27 cellular contexts compared by ENCODE assay signal in the genomic region with DNA sequence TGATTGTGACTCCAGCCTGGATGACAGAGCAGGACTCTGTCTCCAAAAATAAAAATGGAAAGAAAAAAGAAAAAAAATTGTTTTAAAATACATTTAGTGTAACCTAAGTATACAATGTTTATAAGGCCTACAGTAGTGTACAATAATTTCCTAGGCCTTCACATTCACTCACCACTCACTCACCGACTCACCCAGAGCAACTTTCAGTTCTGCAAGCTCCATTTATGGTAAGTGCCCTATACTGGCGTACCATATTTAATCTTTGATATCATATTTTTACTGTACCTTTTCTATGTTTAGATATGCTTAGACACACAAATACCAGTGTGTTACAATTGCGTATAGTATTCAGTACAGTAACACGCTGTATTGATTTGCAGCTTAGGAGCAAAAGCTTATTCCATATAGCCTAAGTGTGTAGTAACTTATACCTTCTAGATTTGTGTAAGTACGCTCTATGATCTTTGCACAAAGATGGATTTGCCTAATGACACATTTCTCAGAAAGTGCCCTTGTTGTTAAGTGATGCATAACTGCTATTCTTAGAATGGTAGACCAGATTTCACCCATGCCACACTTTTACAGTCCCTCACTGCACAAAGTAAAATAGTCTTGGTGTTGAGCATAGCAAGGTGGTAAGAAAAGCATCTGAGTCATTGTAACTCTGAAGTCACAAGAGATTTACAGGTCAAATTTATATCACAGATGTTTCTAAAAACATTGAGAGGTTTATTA.
DNase-seq lines count a peak whose midpoint lies in the region; ATAC-seq, FAIRE-seq and TF ChIP-seq lines count a peak whose summit lies in the region.
"Had no signal": no experiment of that assay in that cellular context is flagged by ENCODE, and none has a peak within 500 bp of the region (broad histone marks: within the 10 kb centered on the region; RNA-seq: fewer than 3 reads in every experiment).

No MANE protein-coding gene starts in this region.

- POLR2A ChIA-PET in Caco-2 (lab: Charles Lee): no interaction called here

- TF ChIP-seq CTCF in D721Med (IDR thresholded peaks at IDR 0.05; ENCODE audit: insufficient read depth, missing control alignments) (no peak), Caco-2 (IDR thresholded peaks at IDR 0.05; ENCODE audit: insufficient read depth in 1 of 2, low read depth in 1 of 2, low read length in 1 of 2, severe bottlenecking in 1 of 2, unreplicated experiment in 1 of 2) (no peak)

- H3K27me3 ChIP-seq in Caco-2 (replicated peaks; ENCODE audit: control insufficient read depth, insufficient read depth, low read length): no peaks in the 10 kb centered on the region
- H3K27me3 ChIP-seq: body of pancreas, foreskin keratinocyte, SJSA1, upper lobe of right lung had no signal

- CTCF ChIA-PET in Caco-2 (lab: Charles Lee): no interaction called here

- ATAC-seq in GM18861 (IDR thresholded peaks at IDR 0.05; ENCODE audit: unreplicated experiment): peak; percentile 75
- peak; percentile 52 for ATAC-seq in GM21529 (IDR thresholded peaks at IDR 0.05; ENCODE audit: unreplicated experiment)
- peak; percentile 38 for ATAC-seq in HG03457 (IDR thresholded peaks at IDR 0.05; ENCODE audit: unreplicated experiment)
- ATAC-seq: body of pancreas, foreskin keratinocyte, upper lobe of right lung had no signal

- no peak overlapping the region for H3K4me3 ChIP-seq in Caco-2 (ENCODE audit: low read depth, low read length)
- H3K4me3 ChIP-seq: body of pancreas, lung, PC-9, SJSA1, upper lobe of right lung had no signal

- no peak for FAIRE-seq in D721Med (lab: Jason Lieb, UNC)
- FAIRE-seq: keratinocyte had no signal

- no peaks in the 10 kb centered on the region for H3K4me1 ChIP-seq in Caco-2
- H3K4me1 ChIP-seq: foreskin keratinocyte, SJSA1, upper lobe of right lung had no signal

- DNase-seq in D721Med (ENCODE audit: insufficient read length, low spot score) (no peak), Caco-2 (no peak), NCI-H2029 treated with DMSO at 0.1 percent for 48 hours (lab: John Stamatoyannopoulos, UW) (no peak), RKO (ENCODE audit: low spot score) (no peak)
- DNase-seq: activated CD4-positive, alpha-beta T cell treated with anti-CD3 and anti-CD28 coated beads, Interleukin-2, amount 50 U/mL, for 1 hour; activated effector memory CD4-positive, alpha-beta T cell treated with Interleukin-2 at 50 U/mL for 16 hours; body of pancreas; COR-L47; effector CD4-positive, alpha-beta T cell; erythroblast; foreskin keratinocyte; H7; hypothalamus; IMR-90; NCI-H1436 treated with DMSO at 0.1 percent for 48 hours; NCI-H774; nucleus accumbens; PC-9; stimulated activated CD8-positive, alpha-beta memory T cell treated with anti-CD3 and anti-CD28 coated beads, Interleukin-4, amount 100 ng/mL, for 48 hours; upper lobe of right lung had no signal

- no TSS peak for BruUV-seq in Caco-2 (replicated peaks; lab: Mats Ljungman, UMichigan)

- H3K4me3 Mint-ChIP-seq in Caco-2 (ENCODE audit: unreplicated experiment): no peak overlapping the region
- H3K4me3 Mint-ChIP-seq: B cell had no signal

- intact Hi-C loops in Caco-2 (cut with micrococcal nuclease; ENCODE audit: unreplicated experiment): loop anchor here (5.0 kb wide), 1 partner anchor 224 kb away; no protein-coding TSS in a partner anchor

- H3K9me3 ChIP-seq in Caco-2: no peaks in the 10 kb centered on the region
- H3K9me3 ChIP-seq: body of pancreas, SJSA1, upper lobe of right lung had no signal

- no peaks in the 10 kb centered on the region for H3K9me3 Mint-ChIP-seq in Caco-2 (ENCODE audit: unreplicated experiment)

- H3K36me3 Mint-ChIP-seq in Caco-2 (ENCODE audit: insufficient read depth, unreplicated experiment): no peaks in the 10 kb centered on the region

- H3K27me3 Mint-ChIP-seq in Caco-2 (ENCODE audit: insufficient read depth, unreplicated experiment): no peaks in the 10 kb centered on the region
- H3K27me3 Mint-ChIP-seq: B cell had no signal

- no peak overlapping the region for H3K27ac Mint-ChIP-seq in Caco-2 (ENCODE audit: unreplicated experiment)
- H3K27ac Mint-ChIP-seq: B cell had no signal

- no peaks in the 10 kb centered on the region for H3K4me1 Mint-ChIP-seq in Caco-2 (ENCODE audit: low read depth, unreplicated experiment)

- H3K36me3 ChIP-seq in Caco-2 (ENCODE audit: control insufficient read depth, insufficient read depth, low read length): no peaks in the 10 kb centered on the region
- H3K36me3 ChIP-seq: SJSA1, upper lobe of right lung had no signal
